Comparison of ENCODE assay signal across 17 cellular contexts in genomic region chr2:239579524-239580198, GRCh38.
"Had no signal": no experiment of that assay in that cellular context is flagged by ENCODE, and none has a peak within 500 bp of the region (broad histone marks: within the 10 kb centered on the region; RNA-seq: fewer than 3 reads in every experiment).

No MANE protein-coding gene starts in this region.

- H3K4me1 Mint-ChIP-seq: activated CD4-positive, alpha-beta T cell treated with anti-CD3 and anti-CD28 coated beads, Interleukin-2, amount 10 ng/mL, durations not matched to agents 24 days and 14 days; endodermal cell; stimulated activated memory B cell treated with anti-CD40 and anti-IgM and Interleukin-4, amounts not matched to agents 10 μg/mL and 1 μg/mL and 100 μg/mL, for 72 hours had no signal

- H3K9me3 Mint-ChIP-seq: activated CD4-positive, alpha-beta T cell treated with anti-CD3 and anti-CD28 coated beads, Interleukin-2, amount 10 ng/mL, durations not matched to agents 24 days and 14 days; activated T-cell treated with anti-CD3 and anti-CD28 coated beads, Interleukin-2, amount 50 U/mL, for 72 hours; endodermal cell; stimulated activated memory B cell treated with anti-CD40 and anti-IgM and Interleukin-4, amounts not matched to agents 10 μg/mL and 1 μg/mL and 100 μg/mL, for 72 hours; T-helper 1 cell treated with Interleukin-12 subunit alpha and Interleukin-12 subunit beta and Interleukin-4 antibody, amounts not matched to agents 30 μg/mL and 1 μg/mL, for 36 hours had no signal

- DNase-seq: activated CD4-positive, alpha-beta T cell treated with anti-CD3 and anti-CD28 coated beads, Interleukin-2, amount 10 ng/mL, durations not matched to agents 24 days and 14 days; activated CD8-positive, alpha-beta memory T cell treated with anti-CD3 and anti-CD28 coated beads, Interleukin-2, amount 50 U/mL, for 4 hours; activated CD8-positive, alpha-beta T cell treated with anti-CD3 and anti-CD28 coated beads, Interleukin-2, amount 10 ng/mL, durations not matched to agents 7 days and 5 days; activated naive CD4-positive, alpha-beta T cell; activated T-cell treated with anti-CD3 and anti-CD28 coated beads, Interleukin-2, amount 50 U/mL, for 72 hours; endodermal cell; heart right ventricle; midbrain; stimulated activated CD4-positive, alpha-beta T cell treated with anti-CD3 and anti-CD28 coated beads, Interleukin-2, amount 100 ng/mL, for 48 hours; substantia nigra had no signal

- H3K4me1 ChIP-seq: heart right ventricle, pancreas had no signal

- H3K4me3 Mint-ChIP-seq: activated CD4-positive, alpha-beta T cell treated with anti-CD3 and anti-CD28 coated beads, Interleukin-2, amount 10 ng/mL, durations not matched to agents 24 days and 14 days; activated CD8-positive, alpha-beta T cell treated with anti-CD3 and anti-CD28 coated beads, Interleukin-2, amount 10 ng/mL, durations not matched to agents 7 days and 5 days; endodermal cell; stimulated activated memory B cell treated with anti-CD40 and anti-IgM and Interleukin-4, amounts not matched to agents 10 μg/mL and 1 μg/mL and 100 μg/mL, for 72 hours; T-helper 1 cell treated with Interleukin-12 subunit alpha and Interleukin-12 subunit beta and Interleukin-4 antibody, amounts not matched to agents 30 μg/mL and 1 μg/mL, for 36 hours; WTC11 had no signal

- H3K36me3 ChIP-seq: heart right ventricle, pancreas, tibial nerve had no signal

- ATAC-seq: activated CD8-positive, alpha-beta T cell treated with anti-CD3 and anti-CD28 coated beads, Interleukin-2, amount 10 ng/mL, durations not matched to agents 7 days and 5 days; activated T-cell treated with anti-CD3 and anti-CD28 coated beads, Interleukin-2, amount 50 U/mL, for 72 hours; heart right ventricle; left colon; pancreas; stimulated activated memory B cell treated with anti-CD40 and anti-IgM and Interleukin-4, amounts not matched to agents 10 μg/mL and 1 μg/mL and 100 μg/mL, for 72 hours; WTC11 had no signal

- H3K27me3 ChIP-seq: pancreas, tibial nerve had no signal

- H3K27ac ChIP-seq: dorsolateral prefrontal cortex, heart right ventricle, pancreas, tibial nerve had no signal

- H3K9me3 ChIP-seq: pancreas had no signal

- H3K27ac Mint-ChIP-seq: activated CD4-positive, alpha-beta T cell treated with anti-CD3 and anti-CD28 coated beads, Interleukin-2, amount 10 ng/mL, durations not matched to agents 24 days and 14 days; activated CD8-positive, alpha-beta T cell treated with anti-CD3 and anti-CD28 coated beads, Interleukin-2, amount 10 ng/mL, durations not matched to agents 7 days and 5 days; activated T-cell treated with anti-CD3 and anti-CD28 coated beads, Interleukin-2, amount 50 U/mL, for 72 hours; endodermal cell; stimulated activated memory B cell treated with anti-CD40 and anti-IgM and Interleukin-4, amounts not matched to agents 10 μg/mL and 1 μg/mL and 100 μg/mL, for 72 hours; T-helper 1 cell treated with Interleukin-12 subunit alpha and Interleukin-12 subunit beta and Interleukin-4 antibody, amounts not matched to agents 30 μg/mL and 1 μg/mL, for 36 hours; WTC11 had no signal

- H3K27me3 Mint-ChIP-seq: activated CD4-positive, alpha-beta T cell treated with anti-CD3 and anti-CD28 coated beads, Interleukin-2, amount 10 ng/mL, durations not matched to agents 24 days and 14 days had no signal

- H3K36me3 Mint-ChIP-seq: stimulated activated memory B cell treated with anti-CD40 and anti-IgM and Interleukin-4, amounts not matched to agents 10 μg/mL and 1 μg/mL and 100 μg/mL, for 72 hours; WTC11 had no signal

- H3K4me3 ChIP-seq: dorsolateral prefrontal cortex, heart right ventricle, pancreas, tibial nerve had no signal
